ENCODE assay signal across 2 cellular contexts in the genomic region with DNA sequence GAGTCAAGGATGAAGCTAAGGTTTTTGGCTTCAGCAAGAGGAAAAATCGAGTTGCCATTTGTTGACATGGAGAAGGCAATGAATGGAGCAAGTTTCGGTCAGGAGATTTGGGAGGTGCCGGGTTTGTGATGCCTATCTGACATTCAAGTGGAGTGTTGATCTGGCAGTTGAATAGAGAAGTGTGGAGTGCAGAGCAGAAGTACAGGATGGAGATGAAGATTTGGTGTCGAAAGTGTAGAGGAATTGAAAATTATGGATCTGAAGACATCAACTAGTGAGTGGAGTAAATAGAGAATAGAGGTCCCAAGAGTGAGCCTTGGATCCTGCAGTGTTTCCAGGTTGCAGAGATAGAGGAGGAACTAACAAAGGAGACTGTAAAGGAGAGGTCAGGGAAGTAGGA.
TF ChIP-seq lines count a peak whose summit lies in the region.

No MANE protein-coding gene starts in this region.

TF ChIP-seq in HEK293, 187 proteins besides CTCF, POLR2A, EP300 and RAD21:
- TF ChIP-seq ZBTB17 (tag by site-specific recombination; IDR thresholded peaks at IDR 0.05), result peak; percentile 54; the same call in 1 of the 2 replicates
- TF ChIP-seq, protein P1, sequence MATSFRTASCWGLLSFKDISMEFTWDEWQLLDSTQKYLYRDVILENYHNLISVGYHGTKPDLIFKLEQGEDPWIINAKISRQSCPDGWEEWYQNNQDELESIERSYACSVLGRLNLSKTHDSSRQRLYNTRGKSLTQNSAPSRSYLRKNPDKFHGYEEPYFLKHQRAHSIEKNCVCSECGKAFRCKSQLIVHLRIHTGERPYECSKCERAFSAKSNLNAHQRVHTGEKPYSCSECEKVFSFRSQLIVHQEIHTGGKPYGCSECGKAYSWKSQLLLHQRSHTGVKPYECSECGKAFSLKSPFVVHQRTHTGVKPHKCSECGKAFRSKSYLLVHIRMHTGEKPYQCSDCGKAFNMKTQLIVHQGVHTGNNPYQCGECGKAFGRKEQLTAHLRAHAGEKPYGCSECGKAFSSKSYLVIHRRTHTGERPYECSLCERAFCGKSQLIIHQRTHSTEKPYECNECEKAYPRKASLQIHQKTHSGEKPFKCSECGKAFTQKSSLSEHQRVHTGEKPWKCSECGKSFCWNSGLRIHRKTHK (tag by site-specific recombination; IDR thresholded peaks at IDR 0.05), result no peak

TF ChIP-seq in K562, 482 proteins besides CTCF, POLR2A, EP300 and RAD21 (continues in another document):
- TF ChIP-seq ELF2 (CRISPR knock-in tag; IDR thresholded peaks at IDR 0.05) (no peak), BRD9 (IDR thresholded peaks at IDR 0.05; ENCODE audit: low read depth, partially characterized antibody) (no peak), TOE1 (IDR thresholded peaks at IDR 0.05; ENCODE audit: borderline replicate concordance) (no peak), TOE1 (CRISPR knock-in tag; IDR thresholded peaks at IDR 0.05; ENCODE audit: borderline replicate concordance, low read depth) (no peak), SMAD4 (CRISPR knock-in tag; conservative IDR thresholded peaks at IDR 0.05) (no peak), ZNF324 (CRISPR knock-in tag; IDR thresholded peaks at IDR 0.05) (no peak), SP2 (IDR thresholded peaks at IDR 0.05; ENCODE audit: extremely low read depth, low read depth, low read length, poor library complexity, severe bottlenecking) (no peak), ZKSCAN3 (CRISPR knock-in tag; IDR thresholded peaks at IDR 0.05) (no peak), MYC (IDR thresholded peaks at IDR 0.05; ENCODE audit: low read depth, low read length) (no peak), MYC (CRISPR knock-in tag; IDR thresholded peaks at IDR 0.05; ENCODE audit: borderline replicate concordance, low read depth) (no peak), FOXA3 (CRISPR knock-in tag; conservative IDR thresholded peaks at IDR 0.05 in 1 of 2, IDR thresholded peaks at IDR 0.05 in 1 of 2) (no peak), L3MBTL2 (IDR thresholded peaks at IDR 0.05) (no peak), ELF1 (tag; IDR thresholded peaks at IDR 0.05) (no peak), SPI1 (IDR thresholded peaks at IDR 0.05; ENCODE audit: borderline replicate concordance, low read depth, low read length) (peak; percentile 11; the same call in 1 of the 2 replicates), ATF1 (CRISPR knock-in tag; IDR thresholded peaks at IDR 0.05) (no peak), ATF1 (tag; IDR thresholded peaks at IDR 0.05) (no peak), PRPF4 (IDR thresholded peaks at IDR 0.05; ENCODE audit: insufficient read depth, low read depth, low read length, poor library complexity, severe bottlenecking) (no peak), RB1 (IDR thresholded peaks at IDR 0.05; ENCODE audit: low read depth) (no peak), LARP7 (IDR thresholded peaks at IDR 0.05) (no peak), ZNF766 (CRISPR knock-in tag; conservative IDR thresholded peaks at IDR 0.05) (0 out of 2 replicates have a peak, but pooled peaks have one; percentile 33), EWSR1 (IDR thresholded peaks at IDR 0.05; ENCODE audit: borderline replicate concordance, low read depth, partially characterized antibody) (no peak), ZNF764 (CRISPR knock-in tag; IDR thresholded peaks at IDR 0.05; ENCODE audit: low read depth) (no peak)
- TF ChIP-seq, protein P2, sequence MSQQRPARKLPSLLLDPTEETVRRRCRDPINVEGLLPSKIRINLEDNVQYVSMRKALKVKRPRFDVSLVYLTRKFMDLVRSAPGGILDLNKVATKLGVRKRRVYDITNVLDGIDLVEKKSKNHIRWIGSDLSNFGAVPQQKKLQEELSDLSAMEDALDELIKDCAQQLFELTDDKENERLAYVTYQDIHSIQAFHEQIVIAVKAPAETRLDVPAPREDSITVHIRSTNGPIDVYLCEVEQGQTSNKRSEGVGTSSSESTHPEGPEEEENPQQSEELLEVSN (IDR thresholded peaks at IDR 0.05; ENCODE audit: borderline replicate concordance in 1 of 2, extremely low read depth in 1 of 2, insufficient read depth in 1 of 2, insufficient read length in 1 of 2, low read depth in 1 of 2, low read length in 1 of 2, poor library complexity in 1 of 2, severe bottlenecking in 1 of 2), result no peak
- TF ChIP-seq, protein P3, sequence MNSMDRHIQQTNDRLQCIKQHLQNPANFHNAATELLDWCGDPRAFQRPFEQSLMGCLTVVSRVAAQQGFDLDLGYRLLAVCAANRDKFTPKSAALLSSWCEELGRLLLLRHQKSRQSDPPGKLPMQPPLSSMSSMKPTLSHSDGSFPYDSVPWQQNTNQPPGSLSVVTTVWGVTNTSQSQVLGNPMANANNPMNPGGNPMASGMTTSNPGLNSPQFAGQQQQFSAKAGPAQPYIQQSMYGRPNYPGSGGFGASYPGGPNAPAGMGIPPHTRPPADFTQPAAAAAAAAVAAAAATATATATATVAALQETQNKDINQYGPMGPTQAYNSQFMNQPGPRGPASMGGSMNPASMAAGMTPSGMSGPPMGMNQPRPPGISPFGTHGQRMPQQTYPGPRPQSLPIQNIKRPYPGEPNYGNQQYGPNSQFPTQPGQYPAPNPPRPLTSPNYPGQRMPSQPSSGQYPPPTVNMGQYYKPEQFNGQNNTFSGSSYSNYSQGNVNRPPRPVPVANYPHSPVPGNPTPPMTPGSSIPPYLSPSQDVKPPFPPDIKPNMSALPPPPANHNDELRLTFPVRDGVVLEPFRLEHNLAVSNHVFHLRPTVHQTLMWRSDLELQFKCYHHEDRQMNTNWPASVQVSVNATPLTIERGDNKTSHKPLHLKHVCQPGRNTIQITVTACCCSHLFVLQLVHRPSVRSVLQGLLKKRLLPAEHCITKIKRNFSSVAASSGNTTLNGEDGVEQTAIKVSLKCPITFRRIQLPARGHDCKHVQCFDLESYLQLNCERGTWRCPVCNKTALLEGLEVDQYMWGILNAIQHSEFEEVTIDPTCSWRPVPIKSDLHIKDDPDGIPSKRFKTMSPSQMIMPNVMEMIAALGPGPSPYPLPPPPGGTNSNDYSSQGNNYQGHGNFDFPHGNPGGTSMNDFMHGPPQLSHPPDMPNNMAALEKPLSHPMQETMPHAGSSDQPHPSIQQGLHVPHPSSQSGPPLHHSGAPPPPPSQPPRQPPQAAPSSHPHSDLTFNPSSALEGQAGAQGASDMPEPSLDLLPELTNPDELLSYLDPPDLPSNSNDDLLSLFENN (IDR thresholded peaks at IDR 0.05; ENCODE audit: low read depth in 2 of 2, low read length in 2 of 2), result no peak
- TF ChIP-seq, protein P4, sequence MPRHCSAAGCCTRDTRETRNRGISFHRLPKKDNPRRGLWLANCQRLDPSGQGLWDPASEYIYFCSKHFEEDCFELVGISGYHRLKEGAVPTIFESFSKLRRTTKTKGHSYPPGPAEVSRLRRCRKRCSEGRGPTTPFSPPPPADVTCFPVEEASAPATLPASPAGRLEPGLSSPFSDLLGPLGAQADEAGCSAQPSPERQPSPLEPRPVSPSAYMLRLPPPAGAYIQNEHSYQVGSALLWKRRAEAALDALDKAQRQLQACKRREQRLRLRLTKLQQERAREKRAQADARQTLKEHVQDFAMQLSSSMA (CRISPR knock-in tag; IDR thresholded peaks at IDR 0.05), result no peak
- TF ChIP-seq, protein P5, sequence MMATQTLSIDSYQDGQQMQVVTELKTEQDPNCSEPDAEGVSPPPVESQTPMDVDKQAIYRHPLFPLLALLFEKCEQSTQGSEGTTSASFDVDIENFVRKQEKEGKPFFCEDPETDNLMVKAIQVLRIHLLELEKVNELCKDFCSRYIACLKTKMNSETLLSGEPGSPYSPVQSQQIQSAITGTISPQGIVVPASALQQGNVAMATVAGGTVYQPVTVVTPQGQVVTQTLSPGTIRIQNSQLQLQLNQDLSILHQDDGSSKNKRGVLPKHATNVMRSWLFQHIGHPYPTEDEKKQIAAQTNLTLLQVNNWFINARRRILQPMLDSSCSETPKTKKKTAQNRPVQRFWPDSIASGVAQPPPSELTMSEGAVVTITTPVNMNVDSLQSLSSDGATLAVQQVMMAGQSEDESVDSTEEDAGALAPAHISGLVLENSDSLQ (IDR thresholded peaks at IDR 0.05), result peak; percentile 35; the same call in 1 of the 2 replicates
- TF ChIP-seq, protein P6, sequence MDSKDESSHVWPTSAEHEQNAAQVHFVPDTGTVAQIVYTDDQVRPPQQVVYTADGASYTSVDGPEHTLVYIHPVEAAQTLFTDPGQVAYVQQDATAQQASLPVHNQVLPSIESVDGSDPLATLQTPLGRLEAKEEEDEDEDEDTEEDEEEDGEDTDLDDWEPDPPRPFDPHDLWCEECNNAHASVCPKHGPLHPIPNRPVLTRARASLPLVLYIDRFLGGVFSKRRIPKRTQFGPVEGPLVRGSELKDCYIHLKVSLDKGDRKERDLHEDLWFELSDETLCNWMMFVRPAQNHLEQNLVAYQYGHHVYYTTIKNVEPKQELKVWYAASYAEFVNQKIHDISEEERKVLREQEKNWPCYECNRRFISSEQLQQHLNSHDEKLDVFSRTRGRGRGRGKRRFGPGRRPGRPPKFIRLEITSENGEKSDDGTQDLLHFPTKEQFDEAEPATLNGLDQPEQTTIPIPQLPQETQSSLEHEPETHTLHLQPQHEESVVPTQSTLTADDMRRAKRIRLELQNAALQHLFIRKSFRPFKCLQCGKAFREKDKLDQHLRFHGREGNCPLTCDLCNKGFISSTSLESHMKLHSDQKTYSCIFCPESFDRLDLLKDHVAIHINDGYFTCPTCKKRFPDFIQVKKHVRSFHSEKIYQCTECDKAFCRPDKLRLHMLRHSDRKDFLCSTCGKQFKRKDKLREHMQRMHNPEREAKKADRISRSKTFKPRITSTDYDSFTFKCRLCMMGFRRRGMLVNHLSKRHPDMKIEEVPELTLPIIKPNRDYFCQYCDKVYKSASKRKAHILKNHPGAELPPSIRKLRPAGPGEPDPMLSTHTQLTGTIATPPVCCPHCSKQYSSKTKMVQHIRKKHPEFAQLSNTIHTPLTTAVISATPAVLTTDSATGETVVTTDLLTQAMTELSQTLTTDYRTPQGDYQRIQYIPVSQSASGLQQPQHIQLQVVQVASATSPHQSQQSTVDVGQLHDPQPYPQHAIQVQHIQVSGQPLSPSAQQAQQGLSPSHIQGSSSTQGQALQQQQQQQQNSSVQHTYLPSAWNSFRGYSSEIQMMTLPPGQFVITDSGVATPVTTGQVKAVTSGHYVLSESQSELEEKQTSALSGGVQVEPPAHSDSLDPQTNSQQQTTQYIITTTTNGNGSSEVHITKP (IDR thresholded peaks at IDR 0.05; ENCODE audit: partially characterized antibody), result no peak
- TF ChIP-seq, protein P7, sequence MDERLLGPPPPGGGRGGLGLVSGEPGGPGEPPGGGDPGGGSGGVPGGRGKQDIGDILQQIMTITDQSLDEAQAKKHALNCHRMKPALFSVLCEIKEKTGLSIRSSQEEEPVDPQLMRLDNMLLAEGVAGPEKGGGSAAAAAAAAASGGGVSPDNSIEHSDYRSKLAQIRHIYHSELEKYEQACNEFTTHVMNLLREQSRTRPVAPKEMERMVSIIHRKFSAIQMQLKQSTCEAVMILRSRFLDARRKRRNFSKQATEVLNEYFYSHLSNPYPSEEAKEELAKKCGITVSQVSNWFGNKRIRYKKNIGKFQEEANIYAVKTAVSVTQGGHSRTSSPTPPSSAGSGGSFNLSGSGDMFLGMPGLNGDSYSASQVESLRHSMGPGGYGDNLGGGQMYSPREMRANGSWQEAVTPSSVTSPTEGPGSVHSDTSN (CRISPR knock-in tag; IDR thresholded peaks at IDR 0.05; ENCODE audit: low read depth), result no peak
- TF ChIP-seq, protein P7 (tag; conservative IDR thresholded peaks at IDR 0.05; ENCODE audit: low read depth), result no peak
- TF ChIP-seq, protein P8, sequence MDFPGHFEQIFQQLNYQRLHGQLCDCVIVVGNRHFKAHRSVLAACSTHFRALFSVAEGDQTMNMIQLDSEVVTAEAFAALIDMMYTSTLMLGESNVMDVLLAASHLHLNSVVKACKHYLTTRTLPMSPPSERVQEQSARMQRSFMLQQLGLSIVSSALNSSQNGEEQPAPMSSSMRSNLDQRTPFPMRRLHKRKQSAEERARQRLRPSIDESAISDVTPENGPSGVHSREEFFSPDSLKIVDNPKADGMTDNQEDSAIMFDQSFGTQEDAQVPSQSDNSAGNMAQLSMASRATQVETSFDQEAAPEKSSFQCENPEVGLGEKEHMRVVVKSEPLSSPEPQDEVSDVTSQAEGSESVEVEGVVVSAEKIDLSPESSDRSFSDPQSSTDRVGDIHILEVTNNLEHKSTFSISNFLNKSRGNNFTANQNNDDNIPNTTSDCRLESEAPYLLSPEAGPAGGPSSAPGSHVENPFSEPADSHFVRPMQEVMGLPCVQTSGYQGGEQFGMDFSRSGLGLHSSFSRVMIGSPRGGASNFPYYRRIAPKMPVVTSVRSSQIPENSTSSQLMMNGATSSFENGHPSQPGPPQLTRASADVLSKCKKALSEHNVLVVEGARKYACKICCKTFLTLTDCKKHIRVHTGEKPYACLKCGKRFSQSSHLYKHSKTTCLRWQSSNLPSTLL (IDR thresholded peaks at IDR 0.05), result no peak
- TF ChIP-seq, protein P9, sequence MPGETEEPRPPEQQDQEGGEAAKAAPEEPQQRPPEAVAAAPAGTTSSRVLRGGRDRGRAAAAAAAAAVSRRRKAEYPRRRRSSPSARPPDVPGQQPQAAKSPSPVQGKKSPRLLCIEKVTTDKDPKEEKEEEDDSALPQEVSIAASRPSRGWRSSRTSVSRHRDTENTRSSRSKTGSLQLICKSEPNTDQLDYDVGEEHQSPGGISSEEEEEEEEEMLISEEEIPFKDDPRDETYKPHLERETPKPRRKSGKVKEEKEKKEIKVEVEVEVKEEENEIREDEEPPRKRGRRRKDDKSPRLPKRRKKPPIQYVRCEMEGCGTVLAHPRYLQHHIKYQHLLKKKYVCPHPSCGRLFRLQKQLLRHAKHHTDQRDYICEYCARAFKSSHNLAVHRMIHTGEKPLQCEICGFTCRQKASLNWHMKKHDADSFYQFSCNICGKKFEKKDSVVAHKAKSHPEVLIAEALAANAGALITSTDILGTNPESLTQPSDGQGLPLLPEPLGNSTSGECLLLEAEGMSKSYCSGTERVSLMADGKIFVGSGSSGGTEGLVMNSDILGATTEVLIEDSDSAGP (CRISPR knock-in tag; IDR thresholded peaks at IDR 0.05), result no peak
- TF ChIP-seq, protein P10, sequence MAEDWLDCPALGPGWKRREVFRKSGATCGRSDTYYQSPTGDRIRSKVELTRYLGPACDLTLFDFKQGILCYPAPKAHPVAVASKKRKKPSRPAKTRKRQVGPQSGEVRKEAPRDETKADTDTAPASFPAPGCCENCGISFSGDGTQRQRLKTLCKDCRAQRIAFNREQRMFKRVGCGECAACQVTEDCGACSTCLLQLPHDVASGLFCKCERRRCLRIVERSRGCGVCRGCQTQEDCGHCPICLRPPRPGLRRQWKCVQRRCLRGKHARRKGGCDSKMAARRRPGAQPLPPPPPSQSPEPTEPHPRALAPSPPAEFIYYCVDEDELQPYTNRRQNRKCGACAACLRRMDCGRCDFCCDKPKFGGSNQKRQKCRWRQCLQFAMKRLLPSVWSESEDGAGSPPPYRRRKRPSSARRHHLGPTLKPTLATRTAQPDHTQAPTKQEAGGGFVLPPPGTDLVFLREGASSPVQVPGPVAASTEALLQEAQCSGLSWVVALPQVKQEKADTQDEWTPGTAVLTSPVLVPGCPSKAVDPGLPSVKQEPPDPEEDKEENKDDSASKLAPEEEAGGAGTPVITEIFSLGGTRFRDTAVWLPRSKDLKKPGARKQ (CRISPR knock-in tag; IDR thresholded peaks at IDR 0.05), result no peak
